ENCODE assay signal across 2 cellular contexts in the genomic region with DNA sequence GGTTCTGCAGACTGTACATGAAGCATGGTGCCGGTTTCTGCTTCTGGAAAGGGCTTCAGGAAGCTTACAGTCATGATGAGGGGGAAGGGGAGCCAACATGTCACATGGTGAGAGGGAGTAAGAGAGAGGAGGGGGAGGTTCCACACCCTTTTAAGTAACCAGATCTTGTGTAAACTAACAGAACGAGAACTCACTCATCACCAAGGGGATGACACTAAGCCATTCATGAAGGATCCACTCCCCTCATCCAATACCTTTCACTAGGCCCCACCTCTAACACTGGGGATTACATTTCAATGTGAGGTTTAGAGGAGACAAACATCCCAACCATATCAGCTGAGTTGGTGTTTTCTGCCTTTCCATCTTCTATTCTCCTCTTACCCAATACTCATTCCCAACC.
TF ChIP-seq lines count a peak whose summit lies in the region.

No MANE protein-coding gene starts in this region.

TF ChIP-seq in GM23338, 12 proteins besides CTCF, POLR2A, EP300 and RAD21 (continued from another document):
- TF ChIP-seq NANOG (IDR thresholded peaks at IDR 0.05; ENCODE audit: borderline replicate concordance) (no peak), EZH2 (IDR thresholded peaks at IDR 0.05; ENCODE audit: low read depth, unreplicated experiment) (no peak)

TF ChIP-seq in WTC11, 78 proteins besides CTCF, POLR2A, EP300 and RAD21 (continued from another document):
- TF ChIP-seq FOXJ3 (CRISPR knock-in tag; IDR thresholded peaks at IDR 0.05; ENCODE audit: borderline replicate concordance) (no peak), KAT7 (CRISPR knock-in tag; IDR thresholded peaks at IDR 0.05; ENCODE audit: borderline replicate concordance) (no peak), JAZF1 (CRISPR knock-in tag; IDR thresholded peaks at IDR 0.05) (no peak)
TF ChIP-seq in WTC11: peak in this region for 2.
